Comparison of ENCODE assay signal across 20 cellular contexts in the genomic region with DNA sequence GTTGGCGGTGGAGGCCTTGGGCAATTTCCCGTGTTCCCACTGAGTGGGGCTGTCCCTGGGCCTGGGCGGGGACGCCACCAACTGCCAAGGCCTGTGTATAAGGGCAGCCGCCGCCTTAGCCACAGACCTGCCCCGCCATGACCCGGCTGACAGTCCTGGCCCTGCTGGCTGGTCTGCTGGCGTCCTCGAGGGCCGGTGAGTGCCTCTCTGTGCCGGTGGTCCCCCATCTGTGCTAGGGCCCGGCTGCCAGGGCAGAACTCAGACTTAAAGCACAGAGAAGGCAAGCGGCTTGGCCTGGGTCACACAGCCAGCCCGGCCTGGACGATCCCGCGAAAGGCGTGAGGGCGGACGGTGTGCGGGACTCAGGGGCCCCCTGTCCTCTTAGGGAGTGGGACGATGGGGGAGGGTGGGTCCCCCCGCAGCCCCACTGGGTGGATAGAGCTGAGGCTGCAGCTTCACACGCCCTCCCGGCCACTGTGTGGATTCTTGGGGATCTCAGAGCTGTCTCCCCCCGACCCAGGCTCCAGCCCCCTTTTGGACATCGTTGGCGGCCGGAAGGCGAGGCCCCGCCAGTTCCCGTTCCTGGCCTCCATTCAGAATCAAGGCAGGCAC. TPM values are rescaled to one million over a fixed set of nuclear protein-coding genes. Genes with fewer than 3 reads are reported as not detected.
DNase-seq lines count a peak whose midpoint lies in the region; ATAC-seq and TF ChIP-seq lines count a peak whose summit lies in the region.
"Had no signal": no experiment of that assay in that cellular context is flagged by ENCODE, and none has a peak within 500 bp of the region (broad histone marks: within the 10 kb centered on the region; RNA-seq: fewer than 3 reads in every experiment).

A gene with protein sequence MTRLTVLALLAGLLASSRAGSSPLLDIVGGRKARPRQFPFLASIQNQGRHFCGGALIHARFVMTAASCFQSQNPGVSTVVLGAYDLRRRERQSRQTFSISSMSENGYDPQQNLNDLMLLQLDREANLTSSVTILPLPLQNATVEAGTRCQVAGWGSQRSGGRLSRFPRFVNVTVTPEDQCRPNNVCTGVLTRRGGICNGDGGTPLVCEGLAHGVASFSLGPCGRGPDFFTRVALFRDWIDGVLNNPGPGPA (plus strand): TSS at position 128 of the 612 bp plus-strand sequence. CDS start 10 bp downstream, at position 138.

- no peak within 1 kb of the TSS for H3K9ac ChIP-seq in OCI-LY3 (ENCODE audit: low read length)

- H3K4me2 ChIP-seq in OCI-LY3 (ENCODE audit: low read length), result peak within 1 kb of the TSS; percentile 9; the same call in 1 of the 2 replicates
- H3K4me2 ChIP-seq: PC-9 had no signal

- TF ChIP-seq CTCF in OCI-LY3 (IDR thresholded peaks at IDR 0.05; ENCODE audit: low read depth, low read length), result no peak
- TF ChIP-seq CTCF in upper lobe of right lung (IDR thresholded peaks at IDR 0.05), result no peak

- H2AFZ ChIP-seq in OCI-LY3 (ENCODE audit: low read depth, low read length), result no peak within 1 kb of the TSS
- H2AFZ ChIP-seq: PC-9 had no signal

- H3K4me3 ChIP-seq in OCI-LY3 (ENCODE audit: low read length) (no peak within 1 kb of the TSS), upper lobe of right lung (no peak within 1 kb of the TSS)
- H3K4me3 ChIP-seq: heart left ventricle, PC-9 had no signal

- DNase-seq in Right ventricle myocardium inferior (ENCODE audit: missing footprints) (peak; percentile 61), cardiac septum (ENCODE audit: low spot score) (no peak), left lobe of liver (ENCODE audit: low spot score) (no peak), upper lobe of right lung (peak; percentile 74), NCI-H146 (lab: John Stamatoyannopoulos, UW) (no peak)
- no peak for DNase-seq in stimulated activated CD8-positive, alpha-beta memory T cell treated with anti-CD3 and anti-CD28 coated beads, Interleukin-4, amount 100 ng/mL, for 48 hours
- DNase-seq: activated CD4-positive, alpha-beta T cell treated with anti-CD3 and anti-CD28 coated beads, Interleukin-2, amount 10 ng/mL, durations not matched to agents 7 days and 5 days; IMR-90; NCI-H1092 treated with DMSO at 0.1 percent for 48 hours; NCI-H524 treated with DMSO at 0.1 percent for 48 hours; stimulated activated CD4-positive, alpha-beta T cell treated with anti-CD3 and anti-CD28 coated beads, Interleukin-15, amount 100 ng/mL, for 24 hours; SW 1271 had no signal

- ATAC-seq in Right ventricle myocardium inferior (peak; percentile 42), left lobe of liver (peak; percentile 34), upper lobe of right lung (peak; percentile 77), HG02678 (IDR thresholded peaks at IDR 0.05; ENCODE audit: unreplicated experiment) (no peak)
- ATAC-seq: stimulated activated memory B cell treated with anti-CD40 and anti-IgM and Interleukin-4, amounts not matched to agents 10 μg/mL and 1 μg/mL and 100 μg/mL, for 72 hours had no signal

- intact Hi-C loops in Right ventricle myocardium inferior (cut with DNase I), result no loop called here
- intact Hi-C loops in cardiac septum (cut with DNase I), result no loop called here
- intact Hi-C loops in upper lobe of right lung (cut with DNase I), result no loop called here

- no peaks in the 10 kb centered on the region for H4K20me1 ChIP-seq in OCI-LY3 (ENCODE audit: insufficient read depth, low read length)

- H3K9me3 ChIP-seq in OCI-LY3 (ENCODE audit: insufficient read depth, low read length) (no peaks in the 10 kb centered on the region), upper lobe of right lung (no peaks in the 10 kb centered on the region)
- H3K9me3 ChIP-seq: heart left ventricle had no signal

- H3K27ac ChIP-seq in OCI-LY3 (ENCODE audit: low read length) (no peak within 1 kb of the TSS), upper lobe of right lung (no peak within 1 kb of the TSS)
- H3K27ac ChIP-seq: C4-2B, heart left ventricle, PC-9 had no signal

- H3K79me2 ChIP-seq in OCI-LY3 (ENCODE audit: low read length), result no peaks in the 10 kb centered on the region

- H3K27me3 ChIP-seq in OCI-LY3 (ENCODE audit: low read depth, low read length) (peaks cover 21% of the 10 kb centered on the region), upper lobe of right lung (peaks cover 15% of the 10 kb centered on the region)

- H3K36me3 ChIP-seq in OCI-LY3 (replicated peaks; ENCODE audit: low read depth, low read length) (no peaks in the 10 kb centered on the region), upper lobe of right lung (no peaks in the 10 kb centered on the region)
- H3K36me3 ChIP-seq: heart left ventricle had no signal

- H3K4me1 ChIP-seq in OCI-LY3 (ENCODE audit: low read length) (peaks cover 26% of the 10 kb centered on the region), upper lobe of right lung (peaks cover 4% of the 10 kb centered on the region)

RNA-seq across cellular contexts. Expression of the gene that starts here (rescaled TPM):
- total RNA-seq in Right ventricle myocardium inferior (not detected), cardiac septum (1.1 TPM), left lobe of liver (0.60 TPM), upper lobe of right lung (0.75 TPM)
- total RNA-seq: A673; activated CD4-positive, alpha-beta T cell treated with anti-CD3 and anti-CD28 coated beads, Interleukin-2, amount 10 ng/mL, durations not matched to agents 7 days and 5 days; IMR-90; PC-9; renal cortical epithelial cell had no signal

Comparison
In these comparisons a context has a peak if more than half of its experiments do, and no peak if none do; other contexts are left out.
1. Peak in DNase-seq and ATAC-seq in Right ventricle myocardium inferior; RNA of the gene not detected or under 1 TPM.
2. Peak in ATAC-seq in left lobe of liver; RNA of the gene not detected or under 1 TPM.
3. Peak in DNase-seq and ATAC-seq in upper lobe of right lung; RNA of the gene not detected or under 1 TPM.